ENCODE assay signal across 8 cellular contexts in the genomic region with DNA sequence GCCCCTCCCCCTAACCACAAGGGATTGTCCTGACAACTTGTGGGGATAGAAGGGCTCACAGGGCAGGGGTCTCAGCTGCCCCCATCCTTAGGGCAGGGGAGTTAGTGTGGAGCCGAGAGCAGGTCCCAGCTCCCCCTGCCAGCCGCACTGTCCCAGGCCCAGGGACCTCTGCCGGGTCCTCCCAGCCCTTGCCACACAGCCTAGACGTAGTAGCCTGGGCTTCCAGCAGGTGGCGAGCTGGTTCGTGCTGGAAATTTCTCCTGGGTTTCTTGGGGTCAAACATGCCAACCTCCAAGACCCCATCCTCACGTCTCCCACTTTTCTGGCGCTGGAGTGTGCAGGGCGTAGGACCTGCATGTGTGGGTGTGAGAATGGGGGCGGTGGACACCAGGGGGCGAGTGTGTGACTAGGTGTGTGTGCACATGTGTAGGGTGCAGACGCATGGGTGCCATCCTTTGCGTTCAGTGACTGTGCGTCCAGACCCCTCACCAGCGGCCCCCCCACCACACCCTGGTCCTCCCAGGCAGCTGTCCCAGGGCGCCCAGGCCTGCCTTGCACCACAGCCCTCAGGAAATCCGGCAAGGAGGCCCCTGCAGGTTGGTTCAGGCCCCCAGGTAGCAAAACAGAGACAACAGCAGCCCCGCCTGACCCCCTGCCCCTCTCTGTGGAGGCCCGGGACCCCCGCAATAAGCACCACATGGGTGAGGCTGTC. TPM values are rescaled to one million over a fixed set of nuclear protein-coding genes. Genes with fewer than 3 reads are reported as not detected.
DNase-seq lines count a peak whose midpoint lies in the region; ATAC-seq and TF ChIP-seq lines count a peak whose summit lies in the region.

No MANE protein-coding gene starts in this region.

- no peak overlapping the region for H3K4me3 Mint-ChIP-seq in activated CD8-positive, alpha-beta T cell treated with anti-CD3 and anti-CD28 coated beads for 36 hours

- no peak overlapping the region for H3K4me3 ChIP-seq in retinal pigment epithelial cell (ENCODE audit: low read length)

- H3K36me3 Mint-ChIP-seq in activated CD8-positive, alpha-beta T cell treated with anti-CD3 and anti-CD28 coated beads for 36 hours (ENCODE audit: low read depth): peaks cover 4% of the 10 kb centered on the region

- peak; percentile 52 for ATAC-seq in activated CD8-positive, alpha-beta T cell treated with anti-CD3 and anti-CD28 coated beads for 36 hours
- ATAC-seq in HG03139 (IDR thresholded peaks at IDR 0.05; ENCODE audit: unreplicated experiment) (no peak), HG02642 (IDR thresholded peaks at IDR 0.05; ENCODE audit: poor library complexity, unreplicated experiment) (no peak)

- intact Hi-C loops in activated CD8-positive, alpha-beta T cell treated with anti-CD3 and anti-CD28 coated beads for 36 hours (cut with micrococcal nuclease): no loop called here

- DNase-seq in COLO829 (ENCODE audit: low spot score) (peak; percentile 30), HuH-7 (ENCODE audit: low spot score) (peak; percentile 79), fibroblast of peridontal ligament (ENCODE audit: extremely low read depth) (peak; percentile 11), retinal pigment epithelial cell (ENCODE audit: low read depth) (no peak), DMS79 (lab: John Stamatoyannopoulos, UW) (no peak)
- DNase-seq in activated CD8-positive, alpha-beta T cell treated with anti-CD3 and anti-CD28 coated beads for 36 hours: peak; percentile 65

- peak; percentile 94 for TF ChIP-seq CTCF in activated CD8-positive, alpha-beta T cell treated with anti-CD3 and anti-CD28 coated beads for 36 hours (IDR thresholded peaks at IDR 0.05)
- TF ChIP-seq CTCF in retinal pigment epithelial cell (conservative IDR thresholded peaks at IDR 0.05; ENCODE audit: low read depth, low read length): peak; percentile 86

- peaks cover 10% of the 10 kb centered on the region for H3K4me1 Mint-ChIP-seq in activated CD8-positive, alpha-beta T cell treated with anti-CD3 and anti-CD28 coated beads for 36 hours (ENCODE audit: low read depth)

- H3K9me3 Mint-ChIP-seq in activated CD8-positive, alpha-beta T cell treated with anti-CD3 and anti-CD28 coated beads for 36 hours: no peaks in the 10 kb centered on the region

- no peaks in the 10 kb centered on the region for H3K27me3 Mint-ChIP-seq in activated CD8-positive, alpha-beta T cell treated with anti-CD3 and anti-CD28 coated beads for 36 hours

- POLR2A ChIA-PET in activated CD8-positive, alpha-beta T cell treated with anti-CD3 and anti-CD28 coated beads for 36 hours (lab: Charles Lee): no interaction called here

- CTCF ChIA-PET in activated CD8-positive, alpha-beta T cell treated with anti-CD3 and anti-CD28 coated beads for 36 hours (lab: Charles Lee): interaction anchor here (0.7 to 10.3 kb wide), 10 partner anchors 10 to 294 kb away, joined by 3 to 259 read pairs (median 4); no protein-coding TSS in a partner anchor

- H3K27ac Mint-ChIP-seq in activated CD8-positive, alpha-beta T cell treated with anti-CD3 and anti-CD28 coated beads for 36 hours: no peak overlapping the region

RNA-seq across cellular contexts. Expression of gene SBK1, which starts 29.5 kb away (rescaled TPM):
- 10 to 100 TPM; 35.3 to 35.9 TPM for total RNA-seq in activated CD8-positive, alpha-beta T cell treated with anti-CD3 and anti-CD28 coated beads for 36 hours

RNA-seq across cellular contexts. Expression of gene NPIPB6, which starts 41.5 kb away (rescaled TPM):
- under 1 TPM in 1 of 2 experiments, not detected in 1; 0.52 TPM for total RNA-seq in activated CD8-positive, alpha-beta T cell treated with anti-CD3 and anti-CD28 coated beads for 36 hours

Comparison
In these comparisons a context has a peak if more than half of its experiments do, and no peak if none do; other contexts are left out.
1. DNase-seq: peak in COLO829 (single experiment), HuH-7 (single experiment), activated CD8-positive, alpha-beta T cell treated with anti-CD3 and anti-CD28 coated beads for 36 hours (single experiment) and fibroblast of peridontal ligament (single experiment); none in retinal pigment epithelial cell (single experiment) and DMS79 (single experiment).